In the genomic region with DNA sequence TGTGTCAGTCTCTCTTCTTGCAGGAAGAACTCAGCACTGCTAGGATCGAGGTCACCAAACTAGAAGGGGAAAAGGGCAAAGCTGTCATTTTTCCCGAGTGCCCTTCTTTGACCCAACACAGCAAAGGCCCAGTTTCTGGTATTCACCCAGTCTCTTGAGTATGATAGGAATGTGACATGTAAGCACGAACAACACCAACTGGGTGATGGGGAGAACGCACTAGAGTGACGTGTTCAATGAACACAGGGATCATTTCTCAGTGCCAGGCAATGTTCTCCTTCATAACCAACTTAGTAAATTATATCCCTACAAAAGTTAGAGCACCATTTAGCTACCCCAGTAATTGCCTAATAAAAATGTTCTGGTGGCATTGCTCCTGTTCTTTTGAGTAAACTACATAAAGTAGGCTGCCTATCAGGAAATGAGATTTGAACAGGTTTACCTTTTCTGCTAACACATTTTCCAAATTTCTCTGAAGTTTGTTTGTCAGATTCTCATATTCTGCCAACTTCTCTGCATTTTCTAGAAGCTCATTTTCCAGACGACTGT, we compare ENCODE assay signal across 14 cellular contexts.
DNase-seq lines count a peak whose midpoint lies in the region; ATAC-seq, FAIRE-seq and TF ChIP-seq lines count a peak whose summit lies in the region.
"Had no signal": no experiment of that assay in that cellular context is flagged by ENCODE, and none has a peak within 500 bp of the region (broad histone marks: within the 10 kb centered on the region; RNA-seq: fewer than 3 reads in every experiment).

No MANE protein-coding gene starts in this region.

- H3K4me1 ChIP-seq in keratinocyte (ENCODE audit: control insufficient read depth, extremely low read depth, insufficient read depth, low read length) (no peaks in the 10 kb centered on the region), stomach (peaks cover 5 to 18% (median 9%) of the 10 kb centered on the region in 4 donors), gastrocnemius medialis (peaks cover 0 to 7% of the 10 kb centered on the region in 2 donors)

- peak; percentile 29 for FAIRE-seq in keratinocyte (lab: Jason Lieb, UNC)

- dilution Hi-C loops in keratinocyte (cut with MboI; ENCODE audit: extremely low pct_ligation_motif_present, low sequenced_read_pairs), result no loop called here

- no peak for TF ChIP-seq EP300 in stomach (IDR thresholded peaks at IDR 0.05)

- WGBS in stomach, 5 donors, result 68 to 74% (median 70%) methylated on average over 6 of the region's 6 CpGs

- H3K36me3 ChIP-seq in keratinocyte (ENCODE audit: control insufficient read depth in 2 of 2, extremely low read depth in 1 of 2, insufficient read depth in 2 of 2, low read length in 2 of 2), result peaks cover 20 to 23% of the 10 kb centered on the region in 2 experiments
- peaks cover 42 to 86% (median 75%) of the 10 kb centered on the region in 4 donors for H3K36me3 ChIP-seq in stomach
- peaks cover 0 to 80% of the 10 kb centered on the region in 2 donors for H3K36me3 ChIP-seq in gastrocnemius medialis

- no peak for ATAC-seq in gastrocnemius medialis
- ATAC-seq: stimulated activated naive CD8-positive, alpha-beta T cell treated with anti-CD3 and anti-CD28 coated beads, Interleukin-15, amount 100 ng/mL, for 72 hours; WTC11 had no signal

- no peak overlapping the region for H3K4me2 ChIP-seq in keratinocyte (ENCODE audit: control insufficient read depth, extremely low read depth, insufficient read depth, low read depth, low read length)
- H3K4me2 ChIP-seq: KMS-11 had no signal

- no peak overlapping the region for H3K4me3 ChIP-seq in keratinocyte (ENCODE audit: control insufficient read depth in 2 of 3, extremely low read depth in 1 of 3, insufficient read depth in 2 of 3, low read depth in 1 of 3, low read length in 3 of 3)
- no peak overlapping the region for H3K4me3 ChIP-seq in stomach
- no peak overlapping the region for H3K4me3 ChIP-seq in gastrocnemius medialis

- DNase-seq in GM03348 (ENCODE audit: low spot score), result peak; percentile 41
- DNase-seq in astrocyte of the hippocampus (ENCODE audit: low read depth, low spot score), result peak; percentile 54
- DNase-seq in keratinocyte (ENCODE audit: low read depth, low spot score), result no peak
- DNase-seq in stomach, result no peak
- DNase-seq in NCI-H146 treated with DMSO at 0.1 percent for 48 hours (lab: John Stamatoyannopoulos, UW; ENCODE audit: unreplicated experiment), result no peak
- DNase-seq in NCI-H345 (lab: John Stamatoyannopoulos, UW), result no peak
- no peak for DNase-seq in gastrocnemius medialis
- no peak for DNase-seq in CD1c-positive myeloid dendritic cell (ENCODE audit: extremely low spot score)
- DNase-seq: NCI-H2029; NK-92 treated with Interleukin-12 subunit alpha and Interleukin-12 subunit beta, amount 100 ng/mL, for 24 hours; retina; stimulated activated naive CD8-positive, alpha-beta T cell treated with anti-CD3 and anti-CD28 coated beads, Interleukin-15, amount 100 ng/mL, for 72 hours had no signal

- H3K27ac ChIP-seq in keratinocyte (ENCODE audit: control insufficient read depth, insufficient read depth, low read length) (no peak overlapping the region), stomach (peak overlapping the region in 3 of 5 donors; percentile 16 to 52 (median 45)), gastrocnemius medialis (peak overlapping the region in 2 of 4 donors; percentile 18 to 31)
- H3K27ac ChIP-seq: KMS-11 had no signal

- no peak overlapping the region for H3K9ac ChIP-seq in keratinocyte (ENCODE audit: control insufficient read depth, extremely low read depth, insufficient read depth, low read length)
- H3K9ac ChIP-seq: KMS-11 had no signal

- no peaks in the 10 kb centered on the region for H3K9me1 ChIP-seq in keratinocyte (ENCODE audit: control insufficient read depth, extremely low read depth, insufficient read depth, low read length)

- H3K79me2 ChIP-seq in keratinocyte (ENCODE audit: control insufficient read depth, insufficient read depth, low read length), result no peaks in the 10 kb centered on the region

- TF ChIP-seq CTCF in keratinocyte (optimal IDR thresholded peaks at IDR 0.05 in 1 of 3, IDR thresholded peaks at IDR 0.05 in 1 of 3, conservative IDR thresholded peaks at IDR 0.05 in 1 of 3; ENCODE audit: extremely low read depth in 1 of 3, insufficient read depth in 2 of 3, low read length in 3 of 3), result no peak
- TF ChIP-seq CTCF in stomach (IDR thresholded peaks at IDR 0.05), result no peak
- TF ChIP-seq CTCF in gastrocnemius medialis (IDR thresholded peaks at IDR 0.05 in 4 of 5, conservative IDR thresholded peaks at IDR 0.05 in 1 of 5), result no peak

- no peaks in the 10 kb centered on the region for H4K20me1 ChIP-seq in keratinocyte (ENCODE audit: control insufficient read depth, extremely low read depth, insufficient read depth, low read length)

- intact Hi-C loops in stomach (cut with DNase I; ENCODE audit: low total_unique reads) (no loop called here), gastrocnemius medialis (cut with DNase I; ENCODE audit: low total_unique reads) (no loop called here)

- H2AFZ ChIP-seq in keratinocyte (ENCODE audit: control insufficient read depth, low read length), result no peak overlapping the region

- in situ Hi-C loops in gastrocnemius medialis (cut with MboI; ENCODE audit: low sequenced_read_pairs in 4 of 4), result no loop called here

- H3K9me3 ChIP-seq in keratinocyte (ENCODE audit: control insufficient read depth, low read depth, low read length), result no peaks in the 10 kb centered on the region
- no peaks in the 10 kb centered on the region for H3K9me3 ChIP-seq in stomach
- no peaks in the 10 kb centered on the region for H3K9me3 ChIP-seq in gastrocnemius medialis

- no peaks in the 10 kb centered on the region for H3K27me3 ChIP-seq in keratinocyte (ENCODE audit: control insufficient read depth, extremely low read depth, insufficient read depth, low read length)
- no peaks in the 10 kb centered on the region for H3K27me3 ChIP-seq in stomach
- H3K27me3 ChIP-seq in gastrocnemius medialis, result no peaks in the 10 kb centered on the region

- no peak for TF ChIP-seq POLR2A in stomach (IDR thresholded peaks at IDR 0.05)
- no peak for TF ChIP-seq POLR2A in gastrocnemius medialis (IDR thresholded peaks at IDR 0.05)

Comparison
In these comparisons a context has a peak if more than half of its experiments do, and no peak if none do; other contexts are left out.
1. DNase-seq: peak in GM03348 (single experiment) and astrocyte of the hippocampus (single experiment); none in keratinocyte (single experiment), stomach (single experiment), NCI-H146 treated with DMSO at 0.1 percent for 48 hours (single experiment), NCI-H345 (single experiment), gastrocnemius medialis (0 of 2) and CD1c-positive myeloid dendritic cell (single experiment).